11 cellular contexts compared by ENCODE assay signal in genomic region chr7:106480161-106480579, GRCh38.
A peak's percentile ranks its signal among the peaks of the same experiment; 100 is the strongest.
DNase-seq lines count a peak whose midpoint lies in the region; ATAC-seq and TF ChIP-seq lines count a peak whose summit lies in the region.
"Had no signal": no experiment of that assay in that cellular context is flagged by ENCODE, and none has a peak within 500 bp of the region (broad histone marks: within the 10 kb centered on the region; RNA-seq: fewer than 3 reads in every experiment).

No MANE protein-coding gene starts in this region.

- H3K9ac ChIP-seq in PC-3 (ENCODE audit: low read length), result no peak overlapping the region

- peak overlapping the region; percentile 73 for H3K27ac Mint-ChIP-seq in activated naive CD8-positive, alpha-beta T cell treated with anti-CD3 and anti-CD28 coated beads, Interleukin-2, amount 50 U/mL, for 24 hours
- no peak overlapping the region for H3K27ac Mint-ChIP-seq in chondrocyte (ENCODE audit: unreplicated experiment)

- H3K4me1 ChIP-seq in A673 (ENCODE audit: insufficient read depth, low read length, poor library complexity, severe bottlenecking), result peaks cover 6% of the 10 kb centered on the region
- H3K4me1 ChIP-seq in PC-3 (ENCODE audit: insufficient read depth, low read length), result peaks cover 8% of the 10 kb centered on the region

- H3K4me3 Mint-ChIP-seq in activated naive CD8-positive, alpha-beta T cell treated with anti-CD3 and anti-CD28 coated beads, Interleukin-2, amount 50 U/mL, for 24 hours, result no peak overlapping the region
- no peak overlapping the region for H3K4me3 Mint-ChIP-seq in chondrocyte (ENCODE audit: unreplicated experiment)

- H3K36me3 Mint-ChIP-seq in activated naive CD8-positive, alpha-beta T cell treated with anti-CD3 and anti-CD28 coated beads, Interleukin-2, amount 50 U/mL, for 24 hours (ENCODE audit: low read depth), result peaks cover 3% of the 10 kb centered on the region
- no peaks in the 10 kb centered on the region for H3K36me3 Mint-ChIP-seq in chondrocyte (ENCODE audit: low read depth)

- TF ChIP-seq CTCF in chondrocyte (IDR thresholded peaks at IDR 0.05) (no peak), A673 (conservative IDR thresholded peaks at IDR 0.05; ENCODE audit: low read depth, low read length) (no peak), PC-3 (conservative IDR thresholded peaks at IDR 0.05; ENCODE audit: low read depth, low read length) (no peak)

- H3K4me2 ChIP-seq in PC-3 (ENCODE audit: low read length), result no peak overlapping the region

- ATAC-seq in GM18520 (IDR thresholded peaks at IDR 0.05; ENCODE audit: unreplicated experiment), result peak; percentile 44
- ATAC-seq in GM21367 (IDR thresholded peaks at IDR 0.05; ENCODE audit: unreplicated experiment), result peak; percentile 67
- peak; percentile 60 for ATAC-seq in HG03025 (IDR thresholded peaks at IDR 0.05; ENCODE audit: low FRiP score, unreplicated experiment)
- ATAC-seq in activated naive CD8-positive, alpha-beta T cell treated with anti-CD3 and anti-CD28 coated beads, Interleukin-2, amount 50 U/mL, for 24 hours, result peak; percentile 70
- ATAC-seq in PC-3, result no peak

- CTCF ChIA-PET in A673 (lab: Charles Lee), result no interaction called here
- CTCF ChIA-PET in PC-3 (lab: Charles Lee), result no interaction called here

- H3K4me3 ChIP-seq in A673 (ENCODE audit: low read depth, low read length, poor library complexity, severe bottlenecking), result no peak overlapping the region
- no peak overlapping the region for H3K4me3 ChIP-seq in PC-3 (ENCODE audit: low read length)
- H3K4me3 ChIP-seq: lung had no signal

- H3K79me2 ChIP-seq in PC-3 (ENCODE audit: low read length), result no peaks in the 10 kb centered on the region

- no peaks in the 10 kb centered on the region for H3F3A ChIP-seq in PC-3 (ENCODE audit: low read length, unreplicated experiment)

- intact Hi-C loops in A673 (cut with micrococcal nuclease; ENCODE audit: unreplicated experiment), result no loop called here
- intact Hi-C loops in PC-3 (cut with micrococcal nuclease), result no loop called here

- POLR2A ChIA-PET in A673 (lab: Charles Lee; ENCODE audit: low non-redundant PET) (no interaction called here), PC-3 (lab: Charles Lee; ENCODE audit: unreplicated experiment) (interaction anchor here (0.6 kb wide), 1 partner anchor 195 kb away, joined by 3 read pairs; the partner anchor contains the start of gene NAMPT)

- no peak overlapping the region for H2AFZ ChIP-seq in PC-3 (ENCODE audit: low read length)

- H3K9me3 ChIP-seq in A673 (ENCODE audit: low read depth, low read length, poor library complexity, severe bottlenecking) (no peaks in the 10 kb centered on the region), PC-3 (ENCODE audit: low read length) (no peaks in the 10 kb centered on the region)

- no peak overlapping the region for H3K27ac ChIP-seq in A673 (ENCODE audit: low read depth, low read length, poor library complexity, severe bottlenecking)
- H3K27ac ChIP-seq in PC-3 (ENCODE audit: low read length), result no peak overlapping the region

- H3K4me1 Mint-ChIP-seq in activated naive CD8-positive, alpha-beta T cell treated with anti-CD3 and anti-CD28 coated beads, Interleukin-2, amount 50 U/mL, for 24 hours, result peaks cover 51% of the 10 kb centered on the region
- H3K4me1 Mint-ChIP-seq in chondrocyte (ENCODE audit: low read depth), result peaks cover 5% of the 10 kb centered on the region

- no peak for DNase-seq in activated naive CD8-positive, alpha-beta T cell treated with anti-CD3 and anti-CD28 coated beads, Interleukin-2, amount 50 U/mL, for 24 hours
- DNase-seq in chondrocyte (ENCODE audit: low spot score) (no peak), A673 (ENCODE audit: low spot score) (no peak), PC-3 (no peak), dedifferentiated amniotic fluid mesenchymal stem cell (ENCODE audit: extremely low spot score) (no peak)
- DNase-seq: NCI-H226, retina had no signal

- no peaks in the 10 kb centered on the region for H3K9me2 ChIP-seq in PC-3 (replicated peaks; ENCODE audit: low read length)

- H3K27me3 Mint-ChIP-seq in activated naive CD8-positive, alpha-beta T cell treated with anti-CD3 and anti-CD28 coated beads, Interleukin-2, amount 50 U/mL, for 24 hours, result peaks cover 12% of the 10 kb centered on the region
- H3K27me3 Mint-ChIP-seq in chondrocyte (ENCODE audit: low read depth), result peaks cover 18% of the 10 kb centered on the region

- no peaks in the 10 kb centered on the region for H3K27me3 ChIP-seq in A673 (replicated peaks; ENCODE audit: insufficient read depth, low read depth, low read length, poor library complexity)
- no peaks in the 10 kb centered on the region for H3K27me3 ChIP-seq in PC-3 (ENCODE audit: low read length)

- H3K36me3 ChIP-seq in A673 (ENCODE audit: insufficient read depth, low read length, poor library complexity, severe bottlenecking) (no peaks in the 10 kb centered on the region), PC-3 (ENCODE audit: low read depth, low read length) (no peaks in the 10 kb centered on the region)

- BruUV-seq in A673 (replicated peaks; lab: Mats Ljungman, UMichigan), result no TSS peak
- no TSS peak for BruUV-seq in PC-3 (replicated peaks; lab: Mats Ljungman, UMichigan)

- peaks cover 6% of the 10 kb centered on the region for H3K9me3 Mint-ChIP-seq in activated naive CD8-positive, alpha-beta T cell treated with anti-CD3 and anti-CD28 coated beads, Interleukin-2, amount 50 U/mL, for 24 hours
- H3K9me3 Mint-ChIP-seq in chondrocyte (ENCODE audit: low read depth), result peaks cover 5% of the 10 kb centered on the region

- no peaks in the 10 kb centered on the region for H4K20me1 ChIP-seq in PC-3 (ENCODE audit: low read length)
